Comparison of ENCODE assay signal across 9 cellular contexts in genomic region chr10:78407009-78407711, GRCh38.
DNase-seq lines count a peak whose midpoint lies in the region; ATAC-seq, FAIRE-seq and TF ChIP-seq lines count a peak whose summit lies in the region.
"Had no signal": no experiment of that assay in that cellular context is flagged by ENCODE, and none has a peak within 500 bp of the region (broad histone marks: within the 10 kb centered on the region; RNA-seq: fewer than 3 reads in every experiment).

No MANE protein-coding gene starts in this region.

- no peaks in the 10 kb centered on the region for H3K36me3 ChIP-seq in ES-I3 (ENCODE audit: insufficient read depth, low read length)
- no peaks in the 10 kb centered on the region for H3K36me3 ChIP-seq in HUES64 (ENCODE audit: insufficient read depth, low read length)
- H3K36me3 ChIP-seq in pancreas, result no peaks in the 10 kb centered on the region
- H3K36me3 ChIP-seq: SJSA1 had no signal

- H3K27ac ChIP-seq in HUES64 (ENCODE audit: low read depth, low read length) (peak overlapping the region; percentile 87), pancreas (peak overlapping the region in 3 of 4 donors; percentile 23 to 87 (median 83))
- H3K27ac ChIP-seq: SJSA1 had no signal

- peaks cover 28% of the 10 kb centered on the region for H3K4me1 Mint-ChIP-seq in type B pancreatic cell (ENCODE audit: unreplicated experiment)

- peak overlapping the region; percentile 87 for H3K27ac Mint-ChIP-seq in type B pancreatic cell

- DNase-seq in RPMI7951 (ENCODE audit: low read depth) (peak; percentile 88), cardiac septum (ENCODE audit: low spot score) (peak; percentile 86), pancreas (peak; percentile 79 to 89 (median 82)), type B pancreatic cell (ENCODE audit: extremely low spot score, unreplicated experiment) (peak; percentile 88)
- DNase-seq in activated naive CD8-positive, alpha-beta T cell treated with anti-CD3 and anti-CD28 coated beads, Interleukin-2, amount 50 U/mL, for 16 hours (ENCODE audit: low read depth, low spot score), result peak; percentile 17

- peak overlapping the region; percentile 86 for H3K4me3 Mint-ChIP-seq in type B pancreatic cell

- H3K4me1 ChIP-seq in ES-I3 (ENCODE audit: insufficient read depth, low read length), result peaks cover 7% of the 10 kb centered on the region; the same call in 1 of the 2 replicates
- H3K4me1 ChIP-seq in HUES64 (ENCODE audit: insufficient read depth, low read length), result peaks cover 13% of the 10 kb centered on the region
- peaks cover 9 to 29% (median 9%) of the 10 kb centered on the region in 3 donors for H3K4me1 ChIP-seq in pancreas

- H3K27me3 ChIP-seq in HUES64 (ENCODE audit: insufficient read depth, low read length) (no peaks in the 10 kb centered on the region), pancreas (peaks cover 0 to 4% (median 0%) of the 10 kb centered on the region in 4 donors)
- H3K27me3 ChIP-seq: SJSA1 had no signal

- peak; percentile 75 to 85 (median 84) for ATAC-seq in pancreas
- ATAC-seq in HG03280 (IDR thresholded peaks at IDR 0.05; ENCODE audit: unreplicated experiment), result no peak

- H3K4me3 ChIP-seq in HUES64 (ENCODE audit: low read length) (peak overlapping the region; percentile 83), pancreas (peak overlapping the region in 3 of 4 donors; percentile 5 to 36 (median 21))
- H3K4me3 ChIP-seq: SJSA1 had no signal

- H3K27me3 Mint-ChIP-seq in type B pancreatic cell, result peaks cover 4% of the 10 kb centered on the region

- no peak for FAIRE-seq in pancreas (lab: Jason Lieb, UNC)

- no peak for TF ChIP-seq CTCF in pancreas (IDR thresholded peaks at IDR 0.05)
- peak; percentile 28 for TF ChIP-seq CTCF in type B pancreatic cell (conservative IDR thresholded peaks at IDR 0.05)

- H3K9me3 ChIP-seq in ES-I3 (ENCODE audit: control insufficient read depth, insufficient read depth, low read length), result no peaks in the 10 kb centered on the region
- no peaks in the 10 kb centered on the region for H3K9me3 ChIP-seq in HUES64 (ENCODE audit: insufficient read depth, low read depth, low read length)
- H3K9me3 ChIP-seq in pancreas, result no peaks in the 10 kb centered on the region
- H3K9me3 ChIP-seq: SJSA1 had no signal

- H3K9ac ChIP-seq in ES-I3 (ENCODE audit: low read depth, low read length) (peak overlapping the region; percentile 74), HUES64 (ENCODE audit: low read depth, low read length) (peak overlapping the region; percentile 86)

- H3K9me3 Mint-ChIP-seq in type B pancreatic cell, result no peaks in the 10 kb centered on the region

- 8% methylated on average over 20 of the region's 20 CpGs for WGBS in HUES64
- 25 to 26% methylated on average over 19 to 20 of the region's 20 CpGs for WGBS in pancreas, 2 donors

- intact Hi-C loops in cardiac septum (cut with DNase I), result loop anchor here (5.0 to 10.0 kb wide), 3 partner anchors 180 to 362 kb away; no protein-coding TSS in a partner anchor
- intact Hi-C loops in pancreas (cut with DNase I), result no loop called here

- H3K36me3 Mint-ChIP-seq in type B pancreatic cell, result no peaks in the 10 kb centered on the region

Comparison
In these comparisons a context has a peak if more than half of its experiments do, and no peak if none do; other contexts are left out.
1. DNase-seq: peak in every context shown above with its lines; median percentile 88 in RPMI7951; 88 in type B pancreatic cell; 86 in cardiac septum; 82 in pancreas; 17 in activated naive CD8-positive, alpha-beta T cell treated with anti-CD3 and anti-CD28 coated beads, Interleukin-2, amount 50 U/mL, for 16 hours.